Comparison of ENCODE assay signal across 8 cellular contexts in the genomic region with DNA sequence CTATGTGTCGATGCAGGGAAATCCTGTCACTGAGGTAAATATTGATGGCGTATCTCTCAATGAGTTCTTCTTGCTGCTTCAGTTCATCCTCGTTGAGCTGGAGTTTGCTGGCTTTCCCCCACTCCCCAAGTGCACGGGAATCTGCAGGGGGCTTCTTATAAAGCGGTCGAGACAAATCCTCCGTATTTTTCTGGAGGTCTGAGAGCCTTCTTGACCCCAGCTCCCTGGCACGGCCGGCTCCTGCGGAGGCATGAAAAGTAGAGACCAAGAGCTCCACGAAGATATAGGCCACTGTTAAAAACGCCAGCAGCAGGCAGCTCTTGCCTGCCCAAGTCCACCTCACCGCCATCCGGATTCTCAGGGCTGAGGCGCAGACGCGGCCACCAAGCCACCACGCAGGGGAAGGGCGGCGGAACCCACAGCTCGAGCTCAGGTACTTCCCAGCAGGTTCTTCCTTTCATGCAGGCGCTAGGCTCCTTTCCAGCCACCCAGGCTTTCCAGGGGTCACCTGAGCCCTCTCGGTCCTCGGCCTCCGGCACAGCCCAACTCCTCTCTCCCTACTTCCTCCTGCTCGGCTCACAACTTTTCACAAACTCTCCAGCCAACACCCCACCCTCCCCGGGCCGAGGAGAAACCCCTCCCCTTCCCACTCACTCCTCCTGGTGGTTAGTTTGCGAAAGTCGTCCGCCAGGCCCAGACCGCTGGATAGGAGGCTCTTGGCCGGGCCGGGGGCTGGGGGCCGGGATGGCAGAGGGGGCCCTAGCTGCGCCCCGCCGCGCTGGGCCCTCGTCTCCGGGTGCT. TPM values are rescaled to one million over a fixed set of nuclear protein-coding genes. Genes with fewer than 3 reads are reported as not detected.
DNase-seq lines count a peak whose midpoint lies in the region; ATAC-seq and TF ChIP-seq lines count a peak whose summit lies in the region.

Gene GALNT4 (minus strand): TSS at position 596 of the 801 bp plus-strand sequence. CDS start 247 bp downstream, at position 349.

- H3K9me3 ChIP-seq in ES-I3 (ENCODE audit: control insufficient read depth, insufficient read depth, low read length) (no peaks in the 10 kb centered on the region), SK-N-MC (ENCODE audit: low read depth, low read length) (no peaks in the 10 kb centered on the region), osteoblast (ENCODE audit: low read depth, low read length) (no peaks in the 10 kb centered on the region), thymus (ENCODE audit: control insufficient read depth) (no peaks in the 10 kb centered on the region)

- peaks cover 42% of the 10 kb centered on the region for H3K79me2 ChIP-seq in osteoblast (ENCODE audit: insufficient read depth, low read length)

- peak within 1 kb of the TSS; percentile 96 for H3K4me3 Mint-ChIP-seq in activated naive CD4-positive, alpha-beta T cell treated with anti-CD3 and anti-CD28 coated beads, Interleukin-2, amount 50 U/mL, for 24 hours

- H3K27me3 ChIP-seq in osteoblast (ENCODE audit: insufficient read depth, low read length) = no peaks in the 10 kb centered on the region
- H3K27me3 ChIP-seq in thymus (ENCODE audit: control insufficient read depth, insufficient read depth) = no peaks in the 10 kb centered on the region

- 6% methylated on average over 41 of the region's 41 CpGs for WGBS in thymus

- H3K27me3 Mint-ChIP-seq in activated naive CD4-positive, alpha-beta T cell treated with anti-CD3 and anti-CD28 coated beads, Interleukin-2, amount 50 U/mL, for 24 hours = no peaks in the 10 kb centered on the region

- H2AFZ ChIP-seq in osteoblast (ENCODE audit: low read length) = peak within 1 kb of the TSS; percentile 99

- H3K36me3 ChIP-seq in ES-I3 (ENCODE audit: insufficient read depth, low read length) (peaks cover 4% of the 10 kb centered on the region; the same call in 1 of the 2 replicates), SK-N-MC (ENCODE audit: insufficient read depth, low read length) (peaks cover 7% of the 10 kb centered on the region; the same call in 1 of the 2 replicates), osteoblast (ENCODE audit: insufficient read depth, low read length) (peaks cover 6% of the 10 kb centered on the region), thymus (ENCODE audit: control insufficient read depth, insufficient read depth) (peaks cover 5% of the 10 kb centered on the region)

- H3K9me3 Mint-ChIP-seq in activated naive CD4-positive, alpha-beta T cell treated with anti-CD3 and anti-CD28 coated beads, Interleukin-2, amount 50 U/mL, for 24 hours = no peaks in the 10 kb centered on the region

- TF ChIP-seq CTCF in osteoblast (IDR thresholded peaks at IDR 0.05; ENCODE audit: extremely low read depth, low read depth, low read length) = peak; percentile 59

- H3K36me3 Mint-ChIP-seq in activated naive CD4-positive, alpha-beta T cell treated with anti-CD3 and anti-CD28 coated beads, Interleukin-2, amount 50 U/mL, for 24 hours = peaks cover 16% of the 10 kb centered on the region

- H3K4me1 ChIP-seq in ES-I3 (ENCODE audit: insufficient read depth, low read length) = peaks cover 6% of the 10 kb centered on the region
- peaks cover 20% of the 10 kb centered on the region for H3K4me1 ChIP-seq in osteoblast (ENCODE audit: insufficient read depth, low read length)
- H3K4me1 ChIP-seq in thymus (ENCODE audit: control insufficient read depth, insufficient read depth, low read length) = peaks cover 6% of the 10 kb centered on the region

- peak within 1 kb of the TSS; percentile 82 for H3K4me2 ChIP-seq in osteoblast (ENCODE audit: insufficient read depth, low read length)

- H3K9ac ChIP-seq in ES-I3 (ENCODE audit: low read depth, low read length) = peak within 1 kb of the TSS; percentile 82
- H3K9ac ChIP-seq in SK-N-MC (ENCODE audit: insufficient read length) = peak within 1 kb of the TSS; percentile 81

- H4K20me1 ChIP-seq in osteoblast (ENCODE audit: insufficient read depth, low read length) = no peaks in the 10 kb centered on the region

- H3K27ac Mint-ChIP-seq in activated naive CD4-positive, alpha-beta T cell treated with anti-CD3 and anti-CD28 coated beads, Interleukin-2, amount 50 U/mL, for 24 hours = peak within 1 kb of the TSS; percentile 93

- DNase-seq in KG1 (lab: John Stamatoyannopoulos, UW) (peak; percentile 73), SK-N-MC (ENCODE audit: low read depth, low spot score) (no peak), glomerular visceral epithelial cell (ENCODE audit: extremely low spot score) (peak; percentile 80), osteoblast (ENCODE audit: insufficient read length, low spot score, missing footprints) (peak; percentile 99)

- no peak within 1 kb of the TSS for H3K27ac ChIP-seq in SK-N-MC
- H3K27ac ChIP-seq in osteoblast (ENCODE audit: low read depth, low read length) = peak within 1 kb of the TSS; percentile 81
- peak within 1 kb of the TSS; percentile 82 for H3K27ac ChIP-seq in thymus (ENCODE audit: low read depth)

- H3K4me3 ChIP-seq in SK-N-MC (peak within 1 kb of the TSS; percentile 98), osteoblast (ENCODE audit: insufficient read depth, low read length) (peak within 1 kb of the TSS; percentile 94), thymus (ENCODE audit: low read length) (peak within 1 kb of the TSS; percentile 98)

- peak; percentile 85 for ATAC-seq in GM21717 (IDR thresholded peaks at IDR 0.05; ENCODE audit: unreplicated experiment)

- peaks cover 62% of the 10 kb centered on the region for H3K4me1 Mint-ChIP-seq in activated naive CD4-positive, alpha-beta T cell treated with anti-CD3 and anti-CD28 coated beads, Interleukin-2, amount 50 U/mL, for 24 hours

RNA-seq across cellular contexts. Expression of gene GALNT4, which starts in this region (rescaled TPM):
- total RNA-seq in osteoblast = 9.4 and 11.5 TPM in 2 replicates
- 2.9 TPM for polyA plus RNA-seq in thymus
